In genomic region chr12:1533602-1534304, GRCh38 we compare ENCODE assay signal across 8 cellular contexts.
A peak's percentile ranks its signal among the peaks of the same experiment; 100 is the strongest.
DNase-seq lines count a peak whose midpoint lies in the region; ATAC-seq and TF ChIP-seq lines count a peak whose summit lies in the region.

No MANE protein-coding gene starts in this region.

- H3K4me3 ChIP-seq in esophagus squamous epithelium (peak overlapping the region in 2 of 4 donors; percentile 11 to 37), ascending aorta (no peak overlapping the region)

- peak overlapping the region; percentile 5 to 59 for H3K27ac Mint-ChIP-seq in natural killer cell treated with Interleukin-12 subunit alpha and Interleukin-12 subunit beta and Interleukin-15 and Interleukin-18, amount 100 ng/mL, for 72 hours

- TF ChIP-seq CTCF in GM10266 (IDR thresholded peaks at IDR 0.05; ENCODE audit: control insufficient read depth, insufficient read depth, low read depth, missing control alignments) (no peak), esophagus squamous epithelium (IDR thresholded peaks at IDR 0.05) (no peak), ascending aorta (IDR thresholded peaks at IDR 0.05) (no peak)

- H3K36me3 Mint-ChIP-seq in natural killer cell treated with Interleukin-12 subunit alpha and Interleukin-12 subunit beta and Interleukin-15 and Interleukin-18, amount 100 ng/mL, for 72 hours = no peaks in the 10 kb centered on the region

- peak; percentile 65 for DNase-seq in GM10266 (ENCODE audit: extremely low spot score)
- peak; percentile 34 for DNase-seq in activated T-cell treated with anti-CD3 and anti-CD28 coated beads, Interleukin-2, amount 50 U/mL, for 1 hour
- peak; percentile 75 for DNase-seq in natural killer cell treated with Interleukin-12 subunit alpha and Interleukin-12 subunit beta and Interleukin-15 and Interleukin-18, amount 100 ng/mL, for 72 hours (ENCODE audit: low spot score)
- DNase-seq in esophagus squamous epithelium (lab: John Stamatoyannopoulos, UW) = no peak
- no peak for DNase-seq in ascending aorta (ENCODE audit: low spot score in 2 of 2)
- DNase-seq in putamen (ENCODE audit: low spot score) = no peak

- peaks cover 0 to 61% (median 5%) of the 10 kb centered on the region in 4 donors for H3K27me3 ChIP-seq in esophagus squamous epithelium
- H3K27me3 ChIP-seq in ascending aorta = no peaks in the 10 kb centered on the region

- WGBS in esophagus squamous epithelium, 2 donors = 51 to 63% methylated on average over 15 of the region's 16 CpGs

- H3K27ac ChIP-seq in esophagus squamous epithelium (no peak overlapping the region), ascending aorta (no peak overlapping the region)

- no peaks in the 10 kb centered on the region for H3K9me3 Mint-ChIP-seq in natural killer cell treated with Interleukin-12 subunit alpha and Interleukin-12 subunit beta and Interleukin-15 and Interleukin-18, amount 100 ng/mL, for 72 hours

- H3K36me3 ChIP-seq in esophagus squamous epithelium (no peaks in the 10 kb centered on the region), ascending aorta (no peaks in the 10 kb centered on the region)

- intact Hi-C loops in esophagus squamous epithelium (cut with DNase I) = no loop called here
- intact Hi-C loops in ascending aorta (cut with DNase I) = no loop called here

- H3K9me3 ChIP-seq in esophagus squamous epithelium (no peaks in the 10 kb centered on the region), ascending aorta (no peaks in the 10 kb centered on the region)

- TF ChIP-seq POLR2A in esophagus squamous epithelium (IDR thresholded peaks at IDR 0.05) = no peak

- H3K4me1 ChIP-seq in esophagus squamous epithelium = peaks cover 13 to 41% (median 23%) of the 10 kb centered on the region in 3 donors
- peaks cover 2 to 4% of the 10 kb centered on the region in 2 donors for H3K4me1 ChIP-seq in ascending aorta

- H3K27me3 Mint-ChIP-seq in natural killer cell treated with Interleukin-12 subunit alpha and Interleukin-12 subunit beta and Interleukin-15 and Interleukin-18, amount 100 ng/mL, for 72 hours = peaks cover 51 to 66% of the 10 kb centered on the region in 2 donors

- peak overlapping the region; percentile 88 for H3K4me3 Mint-ChIP-seq in natural killer cell treated with Interleukin-12 subunit alpha and Interleukin-12 subunit beta and Interleukin-15 and Interleukin-18, amount 100 ng/mL, for 72 hours

- H3K4me1 Mint-ChIP-seq in natural killer cell treated with Interleukin-12 subunit alpha and Interleukin-12 subunit beta and Interleukin-15 and Interleukin-18, amount 100 ng/mL, for 72 hours (ENCODE audit: low read depth in 2 of 2) = peaks cover 27 to 30% of the 10 kb centered on the region in 2 donors

- ATAC-seq in GM19468 (IDR thresholded peaks at IDR 0.05; ENCODE audit: extremely low read depth, unreplicated experiment) (peak; percentile 35), HG03575 (IDR thresholded peaks at IDR 0.05; ENCODE audit: extremely low read depth, insufficient number of reproducible peaks, low FRiP score, unreplicated experiment) (peak; percentile 45)
- peak; percentile 80 to 89 for ATAC-seq in natural killer cell treated with Interleukin-12 subunit alpha and Interleukin-12 subunit beta and Interleukin-15 and Interleukin-18, amount 100 ng/mL, for 72 hours

Comparison
In these comparisons a context has a peak if more than half of its experiments do, and no peak if none do; other contexts are left out.
1. DNase-seq: peak in GM10266 (single experiment), activated T-cell treated with anti-CD3 and anti-CD28 coated beads, Interleukin-2, amount 50 U/mL, for 1 hour (single experiment) and natural killer cell treated with Interleukin-12 subunit alpha and Interleukin-12 subunit beta and Interleukin-15 and Interleukin-18, amount 100 ng/mL, for 72 hours (single experiment); none in esophagus squamous epithelium (single experiment), ascending aorta (0 of 2) and putamen (single experiment).
2. Peak in every context shown above with its lines, with median percentiles within 50 percentile points of each other: ATAC-seq.